Comparison of ENCODE assay signal across 20 cellular contexts in the genomic region with DNA sequence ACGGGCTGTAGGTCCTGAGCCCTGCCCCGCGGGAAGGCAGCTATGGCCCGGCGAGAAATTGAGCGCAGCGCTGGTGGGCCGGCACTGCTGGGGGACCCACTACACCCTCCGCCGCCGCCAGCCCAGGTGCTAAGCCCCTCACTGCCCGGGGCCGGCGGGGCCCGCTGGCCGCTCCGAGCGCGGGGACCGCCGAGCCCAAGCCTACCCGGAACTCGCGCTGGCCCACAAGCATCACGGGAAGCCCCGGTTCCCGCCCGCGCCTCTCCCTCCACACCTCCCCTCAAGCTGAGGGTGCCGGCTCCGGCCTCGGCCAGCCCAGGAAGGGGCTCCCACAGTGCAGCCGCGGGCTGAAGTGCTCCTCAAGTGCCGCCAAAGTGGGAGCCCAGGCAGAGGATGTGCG.
"Had no signal": no experiment of that assay in that cellular context is flagged by ENCODE, and none has a peak within 500 bp of the region (broad histone marks: within the 10 kb centered on the region; RNA-seq: fewer than 3 reads in every experiment).

No MANE protein-coding gene starts in this region.

- H3K27ac ChIP-seq: psoas muscle, stomach, upper lobe of left lung had no signal

- H3K9me3 ChIP-seq: psoas muscle, stomach, upper lobe of left lung had no signal

- H3K27ac Mint-ChIP-seq: activated CD4-positive, alpha-beta memory T cell treated with anti-CD3 and anti-CD28 coated beads, Interleukin-2, amount 10 ng/mL, durations not matched to agents 7 days and 5 days; activated CD8-positive, alpha-beta memory T cell treated with anti-CD3 and anti-CD28 coated beads, Interleukin-2, amount 10 ng/mL, durations not matched to agents 7 days and 5 days; activated naive CD8-positive, alpha-beta T cell treated with anti-CD3 and anti-CD28 coated beads for 36 hours; immature natural killer cell; naive thymus-derived CD4-positive, alpha-beta T cell; stimulated activated effector memory CD8-positive, alpha-beta T cell treated with anti-CD3 and anti-CD28 coated beads, Interleukin-12 subunit alpha, Interleukin-12 subunit beta, amount 100 ng/mL, for 72 hours had no signal

- H3K27me3 ChIP-seq: stomach, upper lobe of left lung had no signal

- H3K36me3 Mint-ChIP-seq: activated CD8-positive, alpha-beta memory T cell treated with anti-CD3 and anti-CD28 coated beads, Interleukin-2, amount 10 ng/mL, durations not matched to agents 7 days and 5 days; activated naive CD8-positive, alpha-beta T cell treated with anti-CD3 and anti-CD28 coated beads for 36 hours; immature natural killer cell; naive thymus-derived CD4-positive, alpha-beta T cell had no signal

- H3K9me3 Mint-ChIP-seq: activated CD4-positive, alpha-beta memory T cell treated with anti-CD3 and anti-CD28 coated beads, Interleukin-2, amount 10 ng/mL, durations not matched to agents 7 days and 5 days; activated naive CD8-positive, alpha-beta T cell treated with anti-CD3 and anti-CD28 coated beads for 36 hours; immature natural killer cell; stimulated activated effector memory CD8-positive, alpha-beta T cell treated with anti-CD3 and anti-CD28 coated beads, Interleukin-12 subunit alpha, Interleukin-12 subunit beta, amount 100 ng/mL, for 72 hours had no signal

- DNase-seq: activated CD4-positive, alpha-beta memory T cell treated with anti-CD3 and anti-CD28 coated beads, Interleukin-2, amount 10 ng/mL, durations not matched to agents 7 days and 5 days; activated CD4-positive, alpha-beta T cell treated with anti-CD3 and anti-CD28 coated beads for 48 hours; activated CD4-positive, CD25-positive, alpha-beta regulatory T cell; activated CD8-positive, alpha-beta memory T cell treated with anti-CD3 and anti-CD28 coated beads, Interleukin-2, amount 10 ng/mL, durations not matched to agents 7 days and 5 days; activated naive CD4-positive, alpha-beta T cell; activated naive CD8-positive, alpha-beta T cell treated with anti-CD3 and anti-CD28 coated beads for 36 hours; amniotic stem cell; head of caudate nucleus; immature natural killer cell; mesendoderm; naive thymus-derived CD4-positive, alpha-beta T cell; occipital lobe; psoas muscle; small intestine; stimulated activated CD4-positive, alpha-beta T cell treated with anti-CD3 and anti-CD28 coated beads, Interleukin-4, amount 100 ng/mL, for 24 hours; stomach; T-helper 1 cell; T-helper 9 cell had no signal

- H3K4me3 Mint-ChIP-seq: activated CD4-positive, alpha-beta memory T cell treated with anti-CD3 and anti-CD28 coated beads, Interleukin-2, amount 10 ng/mL, durations not matched to agents 7 days and 5 days; activated CD8-positive, alpha-beta memory T cell treated with anti-CD3 and anti-CD28 coated beads, Interleukin-2, amount 10 ng/mL, durations not matched to agents 7 days and 5 days; activated naive CD8-positive, alpha-beta T cell treated with anti-CD3 and anti-CD28 coated beads for 36 hours; immature natural killer cell; naive thymus-derived CD4-positive, alpha-beta T cell; stimulated activated effector memory CD8-positive, alpha-beta T cell treated with anti-CD3 and anti-CD28 coated beads, Interleukin-12 subunit alpha, Interleukin-12 subunit beta, amount 100 ng/mL, for 72 hours had no signal

- H3K36me3 ChIP-seq: stomach, upper lobe of left lung had no signal

- H3K4me3 ChIP-seq: psoas muscle, stomach, upper lobe of left lung had no signal
